In the genomic region with DNA sequence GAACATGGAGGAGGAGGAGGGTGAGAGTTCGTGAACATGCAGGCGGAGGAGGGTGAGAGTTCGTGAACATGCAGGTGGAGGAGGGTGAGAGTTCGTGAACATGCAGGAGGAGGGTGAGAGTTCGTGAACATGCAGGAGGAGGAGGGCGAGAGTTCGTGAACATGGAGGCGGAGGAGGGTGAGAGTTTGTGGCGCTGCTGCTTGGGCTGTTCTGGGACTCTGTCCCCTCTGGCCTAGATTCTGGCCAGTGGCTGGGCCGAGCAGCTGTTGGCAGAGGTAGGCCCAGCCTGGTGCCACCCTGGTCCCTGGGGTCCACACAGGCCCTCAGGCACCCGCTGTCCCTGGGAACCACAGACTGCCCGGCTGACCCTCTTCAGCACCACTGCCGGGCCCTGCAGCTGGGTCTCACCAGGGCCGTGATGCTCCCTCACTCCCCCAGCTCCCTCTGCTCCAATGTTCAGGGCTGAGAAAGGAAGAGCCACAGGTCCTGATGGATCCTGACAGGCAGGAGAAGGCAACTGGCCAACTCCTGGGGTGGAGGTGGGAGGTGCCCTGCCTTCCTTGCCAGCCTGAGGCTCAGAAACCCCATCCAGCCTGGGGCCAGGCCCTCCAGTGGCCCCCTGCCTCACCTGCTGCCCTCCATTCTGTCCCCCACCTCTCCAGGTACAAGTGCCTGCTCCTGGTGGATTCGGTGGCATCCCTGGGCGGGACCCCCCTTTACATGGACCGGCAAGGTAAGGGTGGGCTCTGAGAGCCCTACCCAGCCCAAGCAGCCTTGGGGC, we compare ENCODE assay signal across 1 cellular context.
TF ChIP-seq lines count a peak whose summit lies in the region.

No MANE protein-coding gene starts in this region.

TF ChIP-seq in H1, 55 proteins besides CTCF, POLR2A, EP300 and RAD21:
- TF ChIP-seq TBP (IDR thresholded peaks at IDR 0.05; ENCODE audit: low read depth, low read length) = no peak
- TF ChIP-seq ASH2L (IDR thresholded peaks at IDR 0.05; ENCODE audit: low read length) = no peak
- no peak for TF ChIP-seq FOSL1 (IDR thresholded peaks at IDR 0.05; ENCODE audit: insufficient read depth, low read depth, low read length)
- no peak for TF ChIP-seq NRF1 (IDR thresholded peaks at IDR 0.05; ENCODE audit: low read depth, low read length)
- no peak for TF ChIP-seq SP4 (IDR thresholded peaks at IDR 0.05; ENCODE audit: low read length)
- no peak for TF ChIP-seq SP1 (IDR thresholded peaks at IDR 0.05; ENCODE audit: low read depth, low read length)
- TF ChIP-seq JUN (IDR thresholded peaks at IDR 0.05; ENCODE audit: low read depth, low read length) = no peak
- no peak for TF ChIP-seq SRF (IDR thresholded peaks at IDR 0.05; ENCODE audit: low read depth, low read length)
- no peak for TF ChIP-seq SAP30 (IDR thresholded peaks at IDR 0.05; ENCODE audit: insufficient read depth, insufficient replicate concordance, low read length)
- TF ChIP-seq MAFK (IDR thresholded peaks at IDR 0.05; ENCODE audit: low read depth, low read length) = no peak
- no peak for TF ChIP-seq POU5F1 (IDR thresholded peaks at IDR 0.05; ENCODE audit: low read depth, low read length)
- TF ChIP-seq CHD2 (IDR thresholded peaks at IDR 0.05; ENCODE audit: low read length) = no peak
- no peak for TF ChIP-seq ZNF274 (IDR thresholded peaks at IDR 0.05; ENCODE audit: borderline replicate concordance, extremely low read depth, low read length)
- no peak for TF ChIP-seq RBBP5 (IDR thresholded peaks at IDR 0.05; ENCODE audit: borderline replicate concordance, low read depth, low read length)
TF ChIP-seq in H1: peak in this region for 0.
